17 cellular contexts compared by ENCODE assay signal in genomic region chr7:74193913-74194312, GRCh38. TPM values are rescaled to one million over a fixed set of nuclear protein-coding genes. Genes with fewer than 3 reads are reported as not detected.
"Had no signal": no experiment of that assay in that cellular context is flagged by ENCODE, and none has a peak within 500 bp of the region (broad histone marks: within the 10 kb centered on the region; RNA-seq: fewer than 3 reads in every experiment).

No MANE protein-coding gene starts in this region.

- DNase-seq: activated CD4-positive, CD25-positive, alpha-beta regulatory T cell; activated naive CD4-positive, alpha-beta T cell; activated T-cell treated with anti-CD3 and anti-CD28 coated beads, Interleukin-2, amount 50 U/mL, for 72 hours; cerebellar nuclear complex; dermis blood vessel endothelial cell; lower lobe of right lung; mucosa of descending colon; naive thymus-derived CD8-positive, alpha-beta T cell; occipital lobe; right cardiac atrium; stimulated activated CD4-positive, alpha-beta T cell treated with anti-CD3 and anti-CD28 coated beads, Interleukin-1b, Interleukin-23, amount 100 ng/mL, for 48 hours; stimulated activated naive CD4-positive, alpha-beta T cell treated with Interleukin-2 at 50 U/mL for 16 hours had no signal

- H3K4me3 ChIP-seq: adrenal gland, lower lobe of right lung, mucosa of descending colon, smooth muscle cell had no signal

- H3K9me3 Mint-ChIP-seq: activated T-cell treated with anti-CD3 and anti-CD28 coated beads, Interleukin-2, amount 50 U/mL, for 72 hours; naive thymus-derived CD8-positive, alpha-beta T cell; type B pancreatic cell had no signal

- H3K4me3 Mint-ChIP-seq: activated T-cell treated with anti-CD3 and anti-CD28 coated beads, Interleukin-2, amount 50 U/mL, for 72 hours; type B pancreatic cell had no signal

- H3K27ac ChIP-seq: adrenal gland, lower lobe of right lung had no signal

- H3K27ac Mint-ChIP-seq: activated T-cell treated with anti-CD3 and anti-CD28 coated beads, Interleukin-2, amount 50 U/mL, for 72 hours; type B pancreatic cell had no signal

- H3K9me3 ChIP-seq: adrenal gland, lower lobe of right lung, mucosa of descending colon had no signal

- H3K27me3 Mint-ChIP-seq: naive thymus-derived CD8-positive, alpha-beta T cell; progenitor cell of endocrine pancreas; type B pancreatic cell had no signal

- H3K27me3 ChIP-seq: adrenal gland had no signal

- H3K4me1 ChIP-seq: adrenal gland had no signal

- ATAC-seq: activated T-cell treated with anti-CD3 and anti-CD28 coated beads, Interleukin-2, amount 50 U/mL, for 72 hours; esophagus mucosa; lower lobe of right lung; right cardiac atrium had no signal

RNA-seq across cellular contexts. Expression of gene LAT2, which starts 15.9 kb away (rescaled TPM):
- total RNA-seq: smooth muscle cell had no signal
- polyA plus RNA-seq: smooth muscle cell had no signal
